ENCODE assay signal across 8 cellular contexts in the genomic region with DNA sequence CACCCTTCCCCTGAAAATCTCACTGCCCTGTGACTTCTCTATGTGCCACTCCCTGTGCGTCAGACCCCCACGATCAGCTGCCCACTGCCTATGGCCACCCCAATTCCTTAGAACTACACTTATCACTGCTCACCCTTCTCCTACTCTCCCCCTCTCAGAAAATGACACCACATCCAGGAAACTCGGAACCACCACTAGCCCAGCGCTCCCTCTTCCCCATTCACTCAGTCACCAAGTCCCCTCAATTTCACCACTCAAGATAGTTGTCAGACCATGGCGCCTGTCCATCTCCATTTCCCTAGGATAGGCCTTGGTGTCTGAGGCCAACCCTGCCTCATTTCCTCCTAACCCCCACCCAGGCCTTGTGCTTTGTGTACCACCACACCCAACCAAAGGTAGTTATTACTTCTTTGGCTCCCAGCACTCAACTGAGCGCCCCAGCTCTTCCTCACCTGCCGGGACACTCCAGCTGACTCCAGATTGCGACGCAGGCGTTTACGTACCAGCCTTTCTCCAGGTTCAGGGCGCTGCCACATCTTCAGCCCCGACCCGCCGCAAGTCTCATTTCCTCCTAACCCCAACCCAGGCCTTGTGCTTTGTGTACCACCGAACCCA. TPM values are rescaled to one million over a fixed set of nuclear protein-coding genes. Genes with fewer than 3 reads are reported as not detected.
A peak's percentile ranks its signal among the peaks of the same experiment; 100 is the strongest.
DNase-seq lines count a peak whose midpoint lies in the region; ATAC-seq and TF ChIP-seq lines count a peak whose summit lies in the region.
"Not testable (repeated sequence)": the region's sequence is repeated elsewhere in the genome, so short reads cannot be mapped to it uniquely, and the experiment has no call there.

No MANE protein-coding gene starts in this region.

- H3K18ac ChIP-seq in H9 (ENCODE audit: insufficient read length, low read depth, low read length): peak overlapping the region; percentile 29

- H2BK12ac ChIP-seq in H9 (ENCODE audit: insufficient read length, low read depth, low read length): not testable (repeated sequence)

- not testable (repeated sequence) for H2BK20ac ChIP-seq in H9 (ENCODE audit: low read depth, low read length, poor library complexity, severe bottlenecking)

- H4K20me1 ChIP-seq in H9 (ENCODE audit: control insufficient read depth, insufficient read depth, insufficient read length); hepatocyte (ENCODE audit: insufficient read depth, poor library complexity, severe bottlenecking); neural cell (ENCODE audit: insufficient read depth): not testable (repeated sequence)

- not testable (repeated sequence) for H3K27me3 ChIP-seq in GM06990 (replicated peaks; ENCODE audit: control insufficient read depth, insufficient read depth, low read length); H9 (ENCODE audit: insufficient read depth, low read length); hepatocyte; neural cell (ENCODE audit: insufficient read depth, low read depth, low read length); tibial artery

- not testable (repeated sequence) for TF ChIP-seq RAD21 in neural cell (conservative IDR thresholded peaks at IDR 0.05)

- H3K9ac ChIP-seq in H9 (ENCODE audit: extremely low read depth, insufficient read length, low read length) (peak overlapping the region; percentile 63), neural cell (ENCODE audit: low read length) (peak overlapping the region; percentile 68)

- peak overlapping the region; percentile 93 to 95 for H3K4me3 Mint-ChIP-seq in H9
- peak overlapping the region; percentile 91 to 99 (median 98) for H3K4me3 Mint-ChIP-seq in IgD-negative memory B cell
- peak overlapping the region; percentile 96 for H3K4me3 Mint-ChIP-seq in central memory CD8-positive, alpha-beta T cell

- no CpG with 5 or more reads among the region's 16 CpGs for WGBS in H9 (ENCODE audit: extremely low coverage, insufficient read length, low lambda C conversion rate)
- 30% methylated on average over 16 of the region's 16 CpGs for WGBS in hepatocyte (ENCODE audit: low lambda C conversion rate, missing lambda C conversion rate)

- not testable (repeated sequence) for ATAC-seq in central memory CD8-positive, alpha-beta T cell (replicated peaks; ENCODE audit: extremely low read depth, poor library complexity, severe bottlenecking)

- H2BK5ac ChIP-seq in H9 (ENCODE audit: insufficient read length, low read length): not testable (repeated sequence)

- H3K79me1 ChIP-seq in H9 (ENCODE audit: insufficient read depth, low read depth, low read length, poor library complexity, severe bottlenecking): not testable (repeated sequence)

- not testable (repeated sequence) for H3K56ac ChIP-seq in H9 (ENCODE audit: insufficient read length, low read depth, low read length)

- H2AFZ ChIP-seq in H9 (ENCODE audit: low read length): not testable (repeated sequence)
- H2AFZ ChIP-seq in hepatocyte: peak overlapping the region; percentile 34
- peak overlapping the region; percentile 83 for H2AFZ ChIP-seq in neural cell (ENCODE audit: low read depth, low read length)

- peak overlapping the region; percentile 18; the same call in 1 of the 2 replicates for H3K14ac ChIP-seq in H9 (ENCODE audit: insufficient read depth, low read length)

- H4K5ac ChIP-seq in H9 (ENCODE audit: insufficient read length, low read depth, low read length): not testable (repeated sequence)

- intact Hi-C loops in tibial artery (cut with DNase I; ENCODE audit: low total_unique reads): loop anchor here (5.0 to 10.0 kb wide), 2 partner anchors 121 to 486 kb away; partner anchors contain the start of genes ATP2C1 and MRPL3

- not testable (repeated sequence) for H4K91ac ChIP-seq in H9 (ENCODE audit: insufficient read length, low read depth, low read length)

- peaks cover 22 to 40% (median 24%) of the 10 kb centered on the region in 3 experiments for H3K36me3 Mint-ChIP-seq in H9 (ENCODE audit: insufficient read depth in 1 of 3, low read depth in 3 of 3)
- not testable (repeated sequence) for H3K36me3 Mint-ChIP-seq in IgD-negative memory B cell; central memory CD8-positive, alpha-beta T cell (ENCODE audit: insufficient read depth)

- DNase-seq in GM06990 (ENCODE audit: extremely low read depth, insufficient read length); H9; central memory CD8-positive, alpha-beta T cell (ENCODE audit: low spot score in 2 of 2); hepatocyte (ENCODE audit: low spot score); tibial artery: not testable (repeated sequence)

- not testable (repeated sequence) for H3K9me3 Mint-ChIP-seq in H9; IgD-negative memory B cell; central memory CD8-positive, alpha-beta T cell

- TF ChIP-seq CTCF in GM06990 (IDR thresholded peaks at IDR 0.05; ENCODE audit: insufficient read depth, low read length, poor library complexity, severe bottlenecking); H9 (conservative IDR thresholded peaks at IDR 0.05); WI38 (IDR thresholded peaks at IDR 0.05; ENCODE audit: low read depth, low read length); hepatocyte (IDR thresholded peaks at IDR 0.05; ENCODE audit: poor library complexity); neural cell (IDR thresholded peaks at IDR 0.05; ENCODE audit: poor library complexity, severe bottlenecking); tibial artery (IDR thresholded peaks at IDR 0.05): not testable (repeated sequence)

- H3K27ac Mint-ChIP-seq in H9 (peak overlapping the region; percentile 87 to 94 (median 92)), IgD-negative memory B cell (peak overlapping the region; percentile 23 to 98 (median 95))
- H3K27ac Mint-ChIP-seq in central memory CD8-positive, alpha-beta T cell (ENCODE audit: low read depth): peak overlapping the region; percentile 97

- not testable (repeated sequence) for H3K4ac ChIP-seq in H9 (ENCODE audit: low read depth, low read length)

- H3K9me3 ChIP-seq in H9 (ENCODE audit: control insufficient read depth, low read depth, low read length); hepatocyte (ENCODE audit: low read depth); neural cell (ENCODE audit: low read length); tibial artery: not testable (repeated sequence)

- H2AK5ac ChIP-seq in H9 (ENCODE audit: insufficient read length, low read length): not testable (repeated sequence)

- H3K4me1 Mint-ChIP-seq in H9: peaks cover 36 to 39% of the 10 kb centered on the region in 2 experiments
- peaks cover 10 to 14% (median 14%) of the 10 kb centered on the region in 3 donors for H3K4me1 Mint-ChIP-seq in IgD-negative memory B cell
- H3K4me1 Mint-ChIP-seq in central memory CD8-positive, alpha-beta T cell: peaks cover 27% of the 10 kb centered on the region

- not testable (repeated sequence) for H3F3A ChIP-seq in neural cell (ENCODE audit: insufficient read depth, low read length, poor library complexity, severe bottlenecking)

- not testable (repeated sequence) for H2BK15ac ChIP-seq in H9 (ENCODE audit: low read depth, low read length)

- H3K9me2 ChIP-seq in hepatocyte (replicated peaks; ENCODE audit: insufficient read depth); neural cell (ENCODE audit: insufficient read depth, low read length): not testable (repeated sequence)

- H3K4me3 ChIP-seq in GM06990 (replicated peaks; ENCODE audit: low read depth, low read length) (peak overlapping the region; percentile 95), WI38 (ENCODE audit: low read depth, low read length) (peak overlapping the region; percentile 89), hepatocyte (peak overlapping the region; percentile 27), neural cell (ENCODE audit: low read length) (peak overlapping the region; percentile 85), tibial artery (peak overlapping the region; percentile 85 to 96)

- H3K27me3 Mint-ChIP-seq in H9 (ENCODE audit: low read depth); IgD-negative memory B cell; central memory CD8-positive, alpha-beta T cell: not testable (repeated sequence)

- H3K4me1 ChIP-seq in H9 (ENCODE audit: insufficient read depth, low read length): not testable (repeated sequence)
- H3K4me1 ChIP-seq in hepatocyte (ENCODE audit: insufficient read depth): peaks cover 13% of the 10 kb centered on the region
- peaks cover 0 to 26% (median 17%) of the 10 kb centered on the region in 4 donors for H3K4me1 ChIP-seq in tibial artery

- peak overlapping the region; percentile 61 for H3K4me2 ChIP-seq in H9 (ENCODE audit: insufficient read depth, insufficient read length, low read length)
- H3K4me2 ChIP-seq in hepatocyte: peak overlapping the region; percentile 86
- H3K4me2 ChIP-seq in neural cell (ENCODE audit: low read length): peak overlapping the region; percentile 35

- H3K36me3 ChIP-seq in GM06990 (ENCODE audit: control insufficient read depth, insufficient read depth, low read length); hepatocyte (replicated peaks; ENCODE audit: insufficient read depth, low read depth); neural cell (ENCODE audit: insufficient read depth, low read length): not testable (repeated sequence)
- peaks cover 0 to 29% (median 8%) of the 10 kb centered on the region in 3 donors for H3K36me3 ChIP-seq in tibial artery

- not testable (repeated sequence) for H2BK120ac ChIP-seq in H9 (ENCODE audit: low read depth, low read length, poor library complexity, severe bottlenecking)

- H3K27ac ChIP-seq in H9 (ENCODE audit: insufficient read length, low read depth, low read length); neural cell (ENCODE audit: low read length): not testable (repeated sequence)
- H3K27ac ChIP-seq in hepatocyte: peak overlapping the region; percentile 86
- H3K27ac ChIP-seq in tibial artery: peak overlapping the region; percentile 94 to 98

- H3K23ac ChIP-seq in H9 (ENCODE audit: insufficient read length, low read depth, low read length): not testable (repeated sequence)

- not testable (repeated sequence) for TF ChIP-seq EP300 in neural cell (conservative IDR thresholded peaks at IDR 0.05; ENCODE audit: poor library complexity, severe bottlenecking)

- not testable (repeated sequence) for H3K79me2 ChIP-seq in H9 (ENCODE audit: insufficient read depth, low read length); neural cell (replicated peaks; ENCODE audit: insufficient read depth, low read length)
- peaks cover 31% of the 10 kb centered on the region for H3K79me2 ChIP-seq in hepatocyte

- H3T11ph ChIP-seq in H9 (ENCODE audit: low read length): not testable (repeated sequence)

- H4K8ac ChIP-seq in H9 (replicated peaks; ENCODE audit: insufficient read length, low read depth, low read length): not testable (repeated sequence)

- H3K23me2 ChIP-seq in H9 (ENCODE audit: insufficient read length, low read depth, low read length, poor library complexity, severe bottlenecking): not testable (repeated sequence)

RNA-seq across cellular contexts. Expression of gene NUDT16, which starts 0.6 kb away (rescaled TPM):
- total RNA-seq in H9 (2021) (16.9 and 18.2 TPM in 2 replicates), hepatocyte (32.5 and 33.5 TPM in 2 replicates)
- polyA plus RNA-seq in IgD-negative memory B cell (3.8 TPM), hepatocyte (27.8 and 29.3 TPM in 2 replicates), neural cell (6.1 and 6.2 TPM in 2 replicates)
- 5.4 and 7.3 TPM in 2 replicates for polyA minus RNA-seq in neural cell

Comparison
In these comparisons a context has a peak if more than half of its experiments do, and no peak if none do; other contexts are left out.
1. H3K4me3 ChIP-seq: peak in every context shown above with its lines; median percentile 95 in GM06990; 90 in tibial artery; 89 in WI38; 85 in neural cell; 27 in hepatocyte.
2. H3K4me2 ChIP-seq: peak in every context shown above with its lines; median percentile 86 in hepatocyte; 61 in H9; 35 in neural cell.